ENCODE assay signal across 20 cellular contexts in genomic region chr13:58097831-58098230, GRCh38.
"Had no signal": no experiment of that assay in that cellular context is flagged by ENCODE, and none has a peak within 500 bp of the region (broad histone marks: within the 10 kb centered on the region; RNA-seq: fewer than 3 reads in every experiment).

No MANE protein-coding gene starts in this region.

- H3K9me3 Mint-ChIP-seq: activated naive CD4-positive, alpha-beta T cell treated with anti-CD3 and anti-CD28 coated beads, Interleukin-2, amount 10 ng/mL, durations not matched to agents 7 days and 5 days; neural progenitor cell had no signal

- H3K4me1 ChIP-seq: left lung, right atrium auricular region, spleen, testis, uterus had no signal

- H3K4me2 ChIP-seq: neural progenitor cell had no signal

- H3K4me3 Mint-ChIP-seq: activated B cell treated with CpG ODN at 0.5 μM for 24 hours; activated CD4-positive, alpha-beta memory T cell treated with anti-CD3 and anti-CD28 coated beads for 36 hours; activated naive CD4-positive, alpha-beta T cell treated with anti-CD3 and anti-CD28 coated beads, Interleukin-2, amount 10 ng/mL, durations not matched to agents 7 days and 5 days; activated T-cell treated with anti-CD3 and anti-CD28 coated beads, Interleukin-2, amount 50 U/mL, for 72 hours; naive thymus-derived CD8-positive, alpha-beta T cell; neural progenitor cell had no signal

- H3K9ac ChIP-seq: neural progenitor cell had no signal

- H3K27me3 ChIP-seq: left lung, neural progenitor cell, right atrium auricular region, spleen, testis, uterus had no signal

- H3K27me3 Mint-ChIP-seq: activated B cell treated with CpG ODN at 0.5 μM for 24 hours; activated CD4-positive, alpha-beta memory T cell treated with anti-CD3 and anti-CD28 coated beads for 36 hours; activated naive CD4-positive, alpha-beta T cell treated with anti-CD3 and anti-CD28 coated beads, Interleukin-2, amount 10 ng/mL, durations not matched to agents 7 days and 5 days; naive thymus-derived CD8-positive, alpha-beta T cell had no signal

- H3K4me1 Mint-ChIP-seq: activated B cell treated with CpG ODN at 0.5 μM for 24 hours; activated naive CD4-positive, alpha-beta T cell treated with anti-CD3 and anti-CD28 coated beads, Interleukin-2, amount 10 ng/mL, durations not matched to agents 7 days and 5 days; naive thymus-derived CD8-positive, alpha-beta T cell; neural progenitor cell had no signal

- DNase-seq: activated B cell treated with CpG ODN at 0.5 μM for 24 hours; activated CD4-positive, alpha-beta memory T cell treated with anti-CD3 and anti-CD28 coated beads for 36 hours; activated CD4-positive, alpha-beta T cell treated with anti-CD3 and anti-CD28 coated beads for 4 hours; activated effector memory CD4-positive, alpha-beta T cell treated with Interleukin-2 at 50 U/mL for 16 hours; activated naive CD4-positive, alpha-beta T cell treated with anti-CD3 and anti-CD28 coated beads, Interleukin-2, amount 10 ng/mL, durations not matched to agents 7 days and 5 days; activated T-cell treated with anti-CD3 and anti-CD28 coated beads, Interleukin-2, amount 50 U/mL, for 72 hours; foreskin fibroblast; left lung; naive thymus-derived CD8-positive, alpha-beta T cell; posterior cingulate gyrus; spleen; stimulated activated CD4-positive, alpha-beta T cell treated with anti-CD3 and anti-CD28 coated beads, Interleukin-4, amount 100 ng/mL, for 1 hour; stimulated activated naive CD4-positive, alpha-beta T cell; T-helper 1 cell; T-helper 9 cell; testis; uterus had no signal

- H3K27ac Mint-ChIP-seq: activated B cell treated with CpG ODN at 0.5 μM for 24 hours; activated CD4-positive, alpha-beta memory T cell treated with anti-CD3 and anti-CD28 coated beads for 36 hours; activated naive CD4-positive, alpha-beta T cell treated with anti-CD3 and anti-CD28 coated beads, Interleukin-2, amount 10 ng/mL, durations not matched to agents 7 days and 5 days; activated T-cell treated with anti-CD3 and anti-CD28 coated beads, Interleukin-2, amount 50 U/mL, for 72 hours; naive thymus-derived CD8-positive, alpha-beta T cell; neural progenitor cell had no signal

- H3K27ac ChIP-seq: left lung, neural progenitor cell, right atrium auricular region, spleen, testis, uterus had no signal

- H3K9me3 ChIP-seq: left lung, right atrium auricular region, testis, uterus had no signal

- H3K4me3 ChIP-seq: left lung, lung, neural progenitor cell, right atrium auricular region, spleen, testis, uterus had no signal

- H3K36me3 ChIP-seq: left lung, neural progenitor cell, right atrium auricular region, spleen, uterus had no signal

- H3K36me3 Mint-ChIP-seq: activated CD4-positive, alpha-beta memory T cell treated with anti-CD3 and anti-CD28 coated beads for 36 hours; activated naive CD4-positive, alpha-beta T cell treated with anti-CD3 and anti-CD28 coated beads, Interleukin-2, amount 10 ng/mL, durations not matched to agents 7 days and 5 days; naive thymus-derived CD8-positive, alpha-beta T cell; neural progenitor cell had no signal

- H2AFZ ChIP-seq: neural progenitor cell had no signal

- ATAC-seq: activated T-cell treated with anti-CD3 and anti-CD28 coated beads, Interleukin-2, amount 50 U/mL, for 72 hours; left lung; naive thymus-derived CD8-positive, alpha-beta T cell had no signal
